18 cellular contexts compared by ENCODE assay signal in the genomic region with DNA sequence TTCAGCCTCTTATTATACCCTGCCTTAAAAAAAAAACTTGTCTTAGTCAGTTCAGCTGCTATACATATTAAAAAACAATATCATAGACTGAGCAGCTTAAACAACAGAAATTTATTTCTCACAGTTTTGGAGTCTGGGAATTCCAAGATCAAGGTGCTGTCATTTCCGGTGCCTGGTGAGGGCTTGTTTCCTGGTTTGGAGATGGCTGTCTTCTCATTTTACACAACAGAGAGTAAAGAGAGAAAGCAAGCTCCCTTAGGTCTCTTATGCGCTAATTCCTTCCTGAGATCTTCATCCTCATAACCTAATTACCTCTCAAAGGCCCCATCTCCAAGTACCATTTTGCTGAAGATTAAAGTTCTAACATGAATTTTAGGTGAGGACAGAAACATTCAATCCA.
DNase-seq lines count a peak whose midpoint lies in the region; ATAC-seq, FAIRE-seq and TF ChIP-seq lines count a peak whose summit lies in the region.
"Had no signal": no experiment of that assay in that cellular context is flagged by ENCODE, and none has a peak within 500 bp of the region (broad histone marks: within the 10 kb centered on the region; RNA-seq: fewer than 3 reads in every experiment).

No MANE protein-coding gene starts in this region.

- FAIRE-seq in H1 (lab: Jason Lieb, UNC): no peak
- FAIRE-seq: GM12891, GM19239 had no signal

- no TSS peak for BruUV-seq in A673 (replicated peaks; lab: Mats Ljungman, UMichigan)

- 0 out of 2 replicates have a peak overlapping the region, but pooled peaks have one; percentile 27 for H3K18ac ChIP-seq in H1 (ENCODE audit: extremely low read depth, low read length)

- H3K4ac ChIP-seq in H1 (replicated peaks; ENCODE audit: insufficient read length, low read depth, low read length): no peak overlapping the region

- H3K27ac ChIP-seq in A673 (ENCODE audit: low read depth, low read length, poor library complexity, severe bottlenecking): no peak overlapping the region
- H3K27ac ChIP-seq in H1 (ENCODE audit: low read depth, low read length): no peak overlapping the region
- H3K27ac ChIP-seq: GM23248 had no signal

- H3K9me3 Mint-ChIP-seq in HFFc6: no peaks in the 10 kb centered on the region
- H3K9me3 Mint-ChIP-seq in glutamatergic neuron (ENCODE audit: unreplicated experiment): peaks cover 3% of the 10 kb centered on the region
- H3K9me3 Mint-ChIP-seq: CD4-positive, alpha-beta memory T cell had no signal

- H3K27me3 ChIP-seq in A673 (replicated peaks; ENCODE audit: insufficient read depth, low read depth, low read length, poor library complexity) (no peaks in the 10 kb centered on the region), H1 (replicated peaks in 1 of 4; ENCODE audit: control insufficient read depth in 3 of 4, extremely low read depth in 1 of 4, insufficient read depth in 3 of 4, low read length in 3 of 4) (no peaks in the 10 kb centered on the region)

- POLR2A ChIA-PET in A673 (lab: Charles Lee; ENCODE audit: low non-redundant PET) (no interaction called here), H1 (lab: Charles Lee; ENCODE audit: partially characterized antibody) (no interaction called here)

- DNase-seq in A673 (ENCODE audit: low spot score) (peak; percentile 58), HFFc6 (no peak), H1 (ENCODE audit: low read depth in 1 of 2, low spot score in 2 of 2) (no peak), glutamatergic neuron (no peak), GM13976 (ENCODE audit: low spot score) (no peak)
- DNase-seq: C1 segment of cervical spinal cord; Calu3; CD4-positive, alpha-beta memory T cell; COR-L47; DMS53; DMS79 treated with DMSO at 0.1 percent for 48 hours; GF-D8; GM23248; H9 had no signal

- ATAC-seq in HG03565 (IDR thresholded peaks at IDR 0.05; ENCODE audit: unreplicated experiment): no peak
- ATAC-seq: HCT116 had no signal

- no peak overlapping the region for H3K4me2 ChIP-seq in H1 (ENCODE audit: insufficient read depth in 1 of 2, low read depth in 2 of 2, low read length in 2 of 2)

- no peak overlapping the region for H2AK5ac ChIP-seq in H1 (ENCODE audit: low read depth, low read length)

- H4K8ac ChIP-seq in H1 (ENCODE audit: extremely low read depth, insufficient read depth, low read length): no peak overlapping the region

- 97% methylated on average over 2 of the region's 2 CpGs; no CpG with 5 or more reads in 1 of the 2 experiments for WGBS in H1 (ENCODE audit: extremely low coverage in 1 of 2, insufficient coverage in 1 of 2, insufficient read length in 1 of 2, insufficient replicate concordance in 2 of 2, low coverage in 1 of 2, low lambda C conversion rate in 2 of 2, missing lambda C conversion rate in 1 of 2), 2 experiments

- H3K79me2 ChIP-seq in H1 (ENCODE audit: control insufficient read depth in 1 of 2, insufficient read depth in 2 of 2, low read length in 2 of 2): no peaks in the 10 kb centered on the region

- no peak overlapping the region for H3K4me3 ChIP-seq in A673 (ENCODE audit: low read depth, low read length, poor library complexity, severe bottlenecking)
- H3K4me3 ChIP-seq in H1 (ENCODE audit: extremely low read depth in 1 of 4, insufficient read depth in 2 of 4, low read depth in 3 of 4, low read length in 4 of 4): no peak overlapping the region
- H3K4me3 ChIP-seq: GM23248 had no signal

- no peak overlapping the region for H4K5ac ChIP-seq in H1 (ENCODE audit: insufficient read length, low read depth, low read length)

- intact Hi-C loops in A673 (cut with micrococcal nuclease; ENCODE audit: unreplicated experiment): loop anchor here (5.0 to 10.0 kb wide), 3 partner anchors 360 to 933 kb away; no protein-coding TSS in a partner anchor

- TF ChIP-seq RAD21 in H1 (IDR thresholded peaks at IDR 0.05 in 1 of 2, conservative IDR thresholded peaks at IDR 0.05 in 1 of 2; ENCODE audit: low read depth in 2 of 2, low read length in 2 of 2): no peak

- H3K4me3 Mint-ChIP-seq in HFFc6 (no peak overlapping the region), glutamatergic neuron (ENCODE audit: unreplicated experiment) (no peak overlapping the region)
- H3K4me3 Mint-ChIP-seq: CD4-positive, alpha-beta memory T cell; H9 had no signal

- H3K14ac ChIP-seq in H1 (ENCODE audit: insufficient read length): no peak overlapping the region

- H2BK20ac ChIP-seq in H1 (ENCODE audit: low read length): no peak overlapping the region

- no peak for TF ChIP-seq EP300 in H1 (IDR thresholded peaks at IDR 0.05; ENCODE audit: borderline replicate concordance in 1 of 2, low read depth in 2 of 2, low read length in 2 of 2)

- peak overlapping the region; percentile 8; the same call in 1 of the 2 replicates for H3K27ac Mint-ChIP-seq in HFFc6
- no peak overlapping the region for H3K27ac Mint-ChIP-seq in glutamatergic neuron (ENCODE audit: unreplicated experiment)
- H3K27ac Mint-ChIP-seq: H9 had no signal

- H3K4me1 Mint-ChIP-seq in HFFc6 (ENCODE audit: low read depth) (peaks cover 38% of the 10 kb centered on the region), glutamatergic neuron (ENCODE audit: low read depth, unreplicated experiment) (no peaks in the 10 kb centered on the region)
- H3K4me1 Mint-ChIP-seq: CD4-positive, alpha-beta memory T cell had no signal

- in situ Hi-C loops in GM13976 (cut with MboI; ENCODE audit: low sequenced_read_pairs, unreplicated experiment): loop anchor here (10.0 to 25.0 kb wide), 2 partner anchors 280 to 943 kb away; no protein-coding TSS in a partner anchor

- no peak overlapping the region for H3K9ac ChIP-seq in H1 (replicated peaks in 1 of 4; ENCODE audit: extremely low read depth in 1 of 4, low read depth in 3 of 4, low read length in 3 of 4)
- H3K9ac ChIP-seq: GM23248 had no signal

- peaks cover 4% of the 10 kb centered on the region for H3K27me3 Mint-ChIP-seq in HFFc6 (ENCODE audit: insufficient read depth)
- H3K27me3 Mint-ChIP-seq in glutamatergic neuron (ENCODE audit: unreplicated experiment): no peaks in the 10 kb centered on the region

- H2BK12ac ChIP-seq in H1 (ENCODE audit: low read depth, low read length): no peak overlapping the region

- H3K4me1 ChIP-seq in A673 (ENCODE audit: insufficient read depth, low read length, poor library complexity, severe bottlenecking) (peaks cover 35% of the 10 kb centered on the region), H1 (replicated peaks in 1 of 4; ENCODE audit: control insufficient read depth in 3 of 4, insufficient read depth in 4 of 4, low read length in 3 of 4) (peaks cover 0 to 4% (median 0%) of the 10 kb centered on the region in 4 experiments; a peak in 1 of 7 replicates)

- H3K23ac ChIP-seq in H1 (ENCODE audit: insufficient read length): no peak overlapping the region

- no peak overlapping the region for H3K56ac ChIP-seq in H1 (replicated peaks; ENCODE audit: insufficient read length, low read depth, low read length)

- H3K23me2 ChIP-seq in H1 (ENCODE audit: low read depth, low read length): no peaks in the 10 kb centered on the region; the same call in 1 of the 2 replicates

- no peaks in the 10 kb centered on the region for H3K9me3 ChIP-seq in A673 (ENCODE audit: low read depth, low read length, poor library complexity, severe bottlenecking)
- H3K9me3 ChIP-seq in H1 (ENCODE audit: insufficient read depth in 2 of 2, low read depth in 1 of 2, low read length in 1 of 2): no peaks in the 10 kb centered on the region

- H4K20me1 ChIP-seq in H1 (replicated peaks in 1 of 2; ENCODE audit: control insufficient read depth in 1 of 2, insufficient read depth in 2 of 2, low read length in 2 of 2): no peaks in the 10 kb centered on the region

- CTCF ChIA-PET in A673 (lab: Charles Lee): no interaction called here
- CTCF ChIA-PET in H1 (lab: Charles Lee; ENCODE audit: partially characterized antibody): interaction anchor here (0.7 to 5.6 kb wide), 6 partner anchors 22 to 284 kb away, joined by 3 to 48 read pairs (median 3); no protein-coding TSS in a partner anchor

- no peak for TF ChIP-seq POLR2A in H1 (IDR thresholded peaks at IDR 0.05; ENCODE audit: control extremely low read depth in 1 of 2, low read depth in 2 of 2, low read length in 2 of 2)

- H3K36me3 Mint-ChIP-seq in HFFc6 (ENCODE audit: low read depth) (no peaks in the 10 kb centered on the region), glutamatergic neuron (ENCODE audit: unreplicated experiment) (no peaks in the 10 kb centered on the region)
- H3K36me3 Mint-ChIP-seq: CD4-positive, alpha-beta memory T cell had no signal

- no peak overlapping the region for H2BK5ac ChIP-seq in H1 (ENCODE audit: low read depth, low read length)

- no peak overlapping the region for H2BK15ac ChIP-seq in H1 (ENCODE audit: low read length)

- H2BK120ac ChIP-seq in H1 (replicated peaks; ENCODE audit: low read depth, low read length): no peak overlapping the region

- TF ChIP-seq CTCF in A673 (conservative IDR thresholded peaks at IDR 0.05; ENCODE audit: low read depth, low read length) (no peak), HFFc6 (IDR thresholded peaks at IDR 0.05) (no peak), H1 (IDR thresholded peaks at IDR 0.05; ENCODE audit: control extremely low read depth in 1 of 3, insufficient read depth in 1 of 3, low read depth in 1 of 3, low read length in 3 of 3) (no peak), glutamatergic neuron (IDR thresholded peaks at IDR 0.05; ENCODE audit: partially characterized antibody, unreplicated experiment) (no peak), GM13976 (IDR thresholded peaks at IDR 0.05; ENCODE audit: borderline replicate concordance, control extremely low read depth, extremely low read depth, insufficient read depth, missing control alignments) (no peak)

- H4K91ac ChIP-seq in H1 (replicated peaks; ENCODE audit: insufficient read length, low read length): no peak overlapping the region

- H3K36me3 ChIP-seq in A673 (ENCODE audit: insufficient read depth, low read length, poor library complexity, severe bottlenecking) (no peaks in the 10 kb centered on the region), H1 (ENCODE audit: control insufficient read depth in 2 of 4, insufficient read depth in 4 of 4, low read length in 3 of 4) (no peaks in the 10 kb centered on the region)

- H2AFZ ChIP-seq in H1 (ENCODE audit: low read length): no peak overlapping the region
- H2AFZ ChIP-seq: GM23248 had no signal

- H3K79me1 ChIP-seq in H1 (ENCODE audit: low read depth, low read length): no peaks in the 10 kb centered on the region

TF ChIP-seq in H1, 55 proteins besides CTCF, POLR2A, EP300 and RAD21 (continues in another document):
- no peak for TF ChIP-seq HDAC2 (IDR thresholded peaks at IDR 0.05; ENCODE audit: borderline replicate concordance in 1 of 2, low read depth in 2 of 2, low read length in 2 of 2)
- no peak for TF ChIP-seq RNF2 (IDR thresholded peaks at IDR 0.05; ENCODE audit: borderline replicate concordance, low read depth, low read length, missing control alignments, poor library complexity, severe bottlenecking)
- TF ChIP-seq SP2 (IDR thresholded peaks at IDR 0.05; ENCODE audit: low read length): no peak
- TF ChIP-seq, protein P1, sequence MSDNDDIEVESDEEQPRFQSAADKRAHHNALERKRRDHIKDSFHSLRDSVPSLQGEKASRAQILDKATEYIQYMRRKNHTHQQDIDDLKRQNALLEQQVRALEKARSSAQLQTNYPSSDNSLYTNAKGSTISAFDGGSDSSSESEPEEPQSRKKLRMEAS (IDR thresholded peaks at IDR 0.05): no peak
